ENCODE assay signal across 10 cellular contexts in genomic region chr5:10702040-10702629, GRCh38. TPM values are rescaled to one million over a fixed set of nuclear protein-coding genes. Genes with fewer than 3 reads are reported as not detected.
DNase-seq lines count a peak whose midpoint lies in the region; ATAC-seq and TF ChIP-seq lines count a peak whose summit lies in the region.
"Had no signal": no experiment of that assay in that cellular context is flagged by ENCODE, and none has a peak within 500 bp of the region (broad histone marks: within the 10 kb centered on the region; RNA-seq: fewer than 3 reads in every experiment).

No MANE protein-coding gene starts in this region.

- DNase-seq in HT-29 (ENCODE audit: low spot score) (peak; percentile 60), amniotic stem cell (lab: John Stamatoyannopoulos, UW) (peak; percentile 64), right cardiac atrium (no peak), upper lobe of right lung (no peak), hypothalamus (lab: John Stamatoyannopoulos, UW) (no peak), T-helper 9 cell (no peak)
- no peak for DNase-seq in stimulated activated effector memory CD8-positive, alpha-beta T cell treated with anti-CD3 and anti-CD28 coated beads, Interleukin-12 subunit alpha, Interleukin-12 subunit beta, amount 100 ng/mL, for 72 hours (ENCODE audit: low spot score in 2 of 2)
- DNase-seq: activated naive CD4-positive, alpha-beta T cell; NCI-H1436 treated with DMSO at 0.1 percent for 48 hours; spleen had no signal

- intact Hi-C loops in right cardiac atrium (cut with DNase I) = loop anchor here in 1 of 4 donors (10.0 kb wide), 1 partner anchor 53 kb away; no protein-coding TSS in a partner anchor
- intact Hi-C loops in upper lobe of right lung (cut with DNase I) = no loop called here

- H3K27ac Mint-ChIP-seq in stimulated activated effector memory CD8-positive, alpha-beta T cell treated with anti-CD3 and anti-CD28 coated beads, Interleukin-12 subunit alpha, Interleukin-12 subunit beta, amount 100 ng/mL, for 72 hours = no peak overlapping the region

- H3K4me1 ChIP-seq in right cardiac atrium (ENCODE audit: control insufficient read depth, insufficient read depth, low read length) (peaks cover 8% of the 10 kb centered on the region), upper lobe of right lung (peaks cover 32% of the 10 kb centered on the region)

- peak overlapping the region; percentile 79 for H3K27ac ChIP-seq in right cardiac atrium (ENCODE audit: low read length)
- peak overlapping the region; percentile 34 for H3K27ac ChIP-seq in upper lobe of right lung
- H3K27ac ChIP-seq: spleen had no signal

- no peaks in the 10 kb centered on the region for H3K36me3 Mint-ChIP-seq in stimulated activated effector memory CD8-positive, alpha-beta T cell treated with anti-CD3 and anti-CD28 coated beads, Interleukin-12 subunit alpha, Interleukin-12 subunit beta, amount 100 ng/mL, for 72 hours

- peaks cover 5% of the 10 kb centered on the region for H3K9me3 ChIP-seq in right cardiac atrium (ENCODE audit: control insufficient read depth, low read length)
- no peaks in the 10 kb centered on the region for H3K9me3 ChIP-seq in upper lobe of right lung
- H3K9me3 ChIP-seq: spleen had no signal

- peaks cover 59% of the 10 kb centered on the region for H3K4me1 Mint-ChIP-seq in stimulated activated effector memory CD8-positive, alpha-beta T cell treated with anti-CD3 and anti-CD28 coated beads, Interleukin-12 subunit alpha, Interleukin-12 subunit beta, amount 100 ng/mL, for 72 hours

- H3K4me3 ChIP-seq in right cardiac atrium (ENCODE audit: low read length) = no peak overlapping the region
- no peak overlapping the region for H3K4me3 ChIP-seq in upper lobe of right lung
- H3K4me3 ChIP-seq: spleen had no signal

- H3K36me3 ChIP-seq in upper lobe of right lung = no peaks in the 10 kb centered on the region

- no peaks in the 10 kb centered on the region for H3K9me3 Mint-ChIP-seq in stimulated activated effector memory CD8-positive, alpha-beta T cell treated with anti-CD3 and anti-CD28 coated beads, Interleukin-12 subunit alpha, Interleukin-12 subunit beta, amount 100 ng/mL, for 72 hours

- ATAC-seq in right cardiac atrium (peak; percentile 8 to 16), upper lobe of right lung (peak; percentile 44)
- ATAC-seq in stimulated activated effector memory CD8-positive, alpha-beta T cell treated with anti-CD3 and anti-CD28 coated beads, Interleukin-12 subunit alpha, Interleukin-12 subunit beta, amount 100 ng/mL, for 72 hours = no peak

- H3K27me3 ChIP-seq in right cardiac atrium (ENCODE audit: control insufficient read depth, insufficient read depth) (no peaks in the 10 kb centered on the region), upper lobe of right lung (no peaks in the 10 kb centered on the region)
- H3K27me3 ChIP-seq: spleen had no signal

- TF ChIP-seq CTCF in upper lobe of right lung (IDR thresholded peaks at IDR 0.05) = no peak

- 68% methylated on average over 9 of the region's 9 CpGs for WGBS in right cardiac atrium

- H3K4me3 Mint-ChIP-seq in stimulated activated effector memory CD8-positive, alpha-beta T cell treated with anti-CD3 and anti-CD28 coated beads, Interleukin-12 subunit alpha, Interleukin-12 subunit beta, amount 100 ng/mL, for 72 hours = no peak overlapping the region

RNA-seq across cellular contexts. Expression of gene DAP, which starts 58.9 kb away (rescaled TPM):
- 45.9 and 54.2 TPM in 2 replicates for total RNA-seq in HT-29 (2014; rRNA removed; shearing (Covaris generic))
- 10 to 100 TPM; 49.3 to 77.0 (median 61.5) TPM for total RNA-seq in right cardiac atrium
- polyA plus RNA-seq in right cardiac atrium = 43.2 TPM
- 105 TPM for total RNA-seq in upper lobe of right lung

Comparison
In these comparisons a context has a peak if more than half of its experiments do, and no peak if none do; other contexts are left out.
1. DNase-seq: peak in HT-29 (single experiment) and amniotic stem cell (single experiment); none in right cardiac atrium (0 of 3), upper lobe of right lung (single experiment), stimulated activated effector memory CD8-positive, alpha-beta T cell treated with anti-CD3 and anti-CD28 coated beads, Interleukin-12 subunit alpha, Interleukin-12 subunit beta, amount 100 ng/mL, for 72 hours (0 of 2), hypothalamus (0 of 51) and T-helper 9 cell (single experiment).